Comparison of ENCODE assay signal across 1 cellular context in the genomic region with DNA sequence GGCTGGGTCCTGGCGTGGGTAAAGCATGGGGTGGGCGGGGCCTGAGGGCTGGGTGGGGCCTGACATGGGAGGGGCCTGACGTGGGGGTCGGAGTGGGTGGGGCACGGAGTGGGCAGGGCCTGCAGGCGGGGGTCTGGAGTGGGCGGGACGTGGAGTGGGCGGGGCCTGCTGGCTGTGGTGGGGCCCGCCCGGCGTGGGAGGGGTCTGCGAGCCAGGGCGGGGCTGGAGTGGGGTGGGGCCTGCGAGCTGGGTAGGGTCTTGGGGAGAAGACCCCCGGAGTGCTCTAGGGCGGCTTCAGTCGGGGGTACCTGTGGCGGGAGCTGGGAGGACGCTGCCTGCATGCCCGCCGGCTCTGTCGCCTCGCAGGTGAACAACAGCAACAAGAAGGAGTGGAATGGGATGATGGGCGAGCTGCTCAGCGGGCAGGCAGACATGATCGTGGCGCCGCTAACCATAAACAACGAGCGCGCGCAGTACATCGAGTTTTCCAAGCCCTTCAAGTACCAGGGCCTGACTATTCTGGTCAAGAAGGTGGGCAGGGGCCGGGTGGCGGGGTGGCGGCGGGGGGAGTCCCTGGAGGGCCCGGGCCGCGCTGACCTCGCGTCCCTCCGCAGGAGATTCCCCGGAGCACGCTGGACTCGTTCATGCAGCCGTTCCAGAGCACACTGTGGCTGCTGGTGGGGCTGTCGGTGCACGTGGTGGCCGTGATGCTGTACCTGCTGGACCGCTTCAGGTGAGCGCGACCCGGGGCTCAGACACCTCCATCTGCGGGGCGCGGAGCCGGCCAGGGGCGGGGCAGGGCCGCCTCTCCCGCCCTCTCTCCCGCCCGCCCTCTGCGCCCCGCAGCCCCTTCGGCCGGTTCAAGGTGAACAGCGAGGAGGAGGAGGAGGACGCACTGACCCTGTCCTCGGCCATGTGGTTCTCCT.
TF ChIP-seq lines count a peak whose summit lies in the region.

No MANE protein-coding gene starts in this region.

TF ChIP-seq in A549, 52 proteins besides CTCF, POLR2A, EP300 and RAD21:
- TF ChIP-seq, protein P1, sequence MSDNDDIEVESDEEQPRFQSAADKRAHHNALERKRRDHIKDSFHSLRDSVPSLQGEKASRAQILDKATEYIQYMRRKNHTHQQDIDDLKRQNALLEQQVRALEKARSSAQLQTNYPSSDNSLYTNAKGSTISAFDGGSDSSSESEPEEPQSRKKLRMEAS (IDR thresholded peaks at IDR 0.05): peak; percentile 44; the same call in 1 of the 2 replicates
- TF ChIP-seq, protein P2, sequence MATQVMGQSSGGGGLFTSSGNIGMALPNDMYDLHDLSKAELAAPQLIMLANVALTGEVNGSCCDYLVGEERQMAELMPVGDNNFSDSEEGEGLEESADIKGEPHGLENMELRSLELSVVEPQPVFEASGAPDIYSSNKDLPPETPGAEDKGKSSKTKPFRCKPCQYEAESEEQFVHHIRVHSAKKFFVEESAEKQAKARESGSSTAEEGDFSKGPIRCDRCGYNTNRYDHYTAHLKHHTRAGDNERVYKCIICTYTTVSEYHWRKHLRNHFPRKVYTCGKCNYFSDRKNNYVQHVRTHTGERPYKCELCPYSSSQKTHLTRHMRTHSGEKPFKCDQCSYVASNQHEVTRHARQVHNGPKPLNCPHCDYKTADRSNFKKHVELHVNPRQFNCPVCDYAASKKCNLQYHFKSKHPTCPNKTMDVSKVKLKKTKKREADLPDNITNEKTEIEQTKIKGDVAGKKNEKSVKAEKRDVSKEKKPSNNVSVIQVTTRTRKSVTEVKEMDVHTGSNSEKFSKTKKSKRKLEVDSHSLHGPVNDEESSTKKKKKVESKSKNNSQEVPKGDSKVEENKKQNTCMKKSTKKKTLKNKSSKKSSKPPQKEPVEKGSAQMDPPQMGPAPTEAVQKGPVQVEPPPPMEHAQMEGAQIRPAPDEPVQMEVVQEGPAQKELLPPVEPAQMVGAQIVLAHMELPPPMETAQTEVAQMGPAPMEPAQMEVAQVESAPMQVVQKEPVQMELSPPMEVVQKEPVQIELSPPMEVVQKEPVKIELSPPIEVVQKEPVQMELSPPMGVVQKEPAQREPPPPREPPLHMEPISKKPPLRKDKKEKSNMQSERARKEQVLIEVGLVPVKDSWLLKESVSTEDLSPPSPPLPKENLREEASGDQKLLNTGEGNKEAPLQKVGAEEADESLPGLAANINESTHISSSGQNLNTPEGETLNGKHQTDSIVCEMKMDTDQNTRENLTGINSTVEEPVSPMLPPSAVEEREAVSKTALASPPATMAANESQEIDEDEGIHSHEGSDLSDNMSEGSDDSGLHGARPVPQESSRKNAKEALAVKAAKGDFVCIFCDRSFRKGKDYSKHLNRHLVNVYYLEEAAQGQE (IDR thresholded peaks at IDR 0.05): no peak
- no peak for TF ChIP-seq EHMT2 (IDR thresholded peaks at IDR 0.05; ENCODE audit: low read depth)
TF ChIP-seq in A549: peak in this region for 1.
